In the genomic region with DNA sequence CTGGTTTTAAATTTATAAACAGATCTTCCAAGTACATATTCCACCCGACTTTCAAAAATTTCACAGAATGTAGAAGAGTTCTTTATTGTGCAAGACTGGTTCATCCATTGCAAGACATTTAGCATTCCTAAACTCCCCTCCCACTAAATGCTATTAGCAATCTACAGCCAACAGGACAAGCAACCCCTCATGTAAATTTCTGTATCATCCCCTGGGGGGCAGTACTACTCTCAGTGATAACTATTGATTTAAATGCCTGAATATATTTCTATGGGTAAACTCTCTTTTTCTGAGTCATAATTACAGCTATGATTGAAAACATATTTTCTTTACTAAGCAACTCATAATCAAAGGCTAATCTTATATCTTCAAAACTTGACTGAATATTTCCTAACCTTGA, we compare ENCODE assay signal across 9 cellular contexts. TPM values are rescaled to one million over a fixed set of nuclear protein-coding genes. Genes with fewer than 3 reads are reported as not detected.
DNase-seq lines count a peak whose midpoint lies in the region; ATAC-seq, FAIRE-seq and TF ChIP-seq lines count a peak whose summit lies in the region.
"Had no signal": no experiment of that assay in that cellular context is flagged by ENCODE, and none has a peak within 500 bp of the region (broad histone marks: within the 10 kb centered on the region; RNA-seq: fewer than 3 reads in every experiment).

No MANE protein-coding gene starts in this region.

- BruUV-seq in GM12878 (replicated peaks; lab: Mats Ljungman, UMichigan), result no TSS peak

- no peak for TF ChIP-seq EP300 in GM12878 (IDR thresholded peaks at IDR 0.05; ENCODE audit: borderline replicate concordance in 1 of 2, control insufficient read depth in 1 of 2, low read depth in 2 of 2, low read length in 2 of 2)

- peak; percentile 56 for FAIRE-seq in GM12878 (lab: Jason Lieb, UNC)

- WGBS in GM12878 (ENCODE audit: insufficient coverage, insufficient replicate concordance, low lambda C conversion rate, missing lambda C conversion rate), result 96% methylated on average over 1 of the region's 1 CpG

- H3K9me3 ChIP-seq in GM12878 (replicated peaks; ENCODE audit: control insufficient read depth, insufficient read depth, low read length), result no peaks in the 10 kb centered on the region

- no peak overlapping the region for H3K4me2 ChIP-seq in GM12878 (ENCODE audit: control insufficient read depth, insufficient read depth)

- H3K79me2 ChIP-seq in GM12878 (ENCODE audit: control insufficient read depth, insufficient read depth, low read length), result no peaks in the 10 kb centered on the region; the same call in 1 of the 2 replicates

- intact Hi-C loops in GM12878 (cut with micrococcal nuclease; ENCODE audit: unreplicated experiment), result loop anchor here (1.0 to 10.0 kb wide), 3 partner anchors 114 to 381 kb away; no protein-coding TSS in a partner anchor

- peaks cover 22 to 33% (median 24%) of the 10 kb centered on the region in 3 donors for H3K4me1 Mint-ChIP-seq in naive B cell

- peak; percentile 21 to 38 (median 27); a peak in 1 of 6 replicates for TF ChIP-seq CTCF in GM12878 (IDR thresholded peaks at IDR 0.05 in 2 of 3, conservative IDR thresholded peaks at IDR 0.05 in 1 of 3; ENCODE audit: control insufficient read depth in 2 of 3, extremely low read depth in 1 of 3, insufficient read depth in 1 of 3, low read depth in 3 of 3, low read length in 3 of 3)

- no peaks in the 10 kb centered on the region for H4K20me1 ChIP-seq in GM12878 (ENCODE audit: control insufficient read depth, insufficient read depth)

- H3K9me3 Mint-ChIP-seq in naive B cell, result no peaks in the 10 kb centered on the region
- H3K9me3 Mint-ChIP-seq: activated naive CD4-positive, alpha-beta T cell treated with anti-CD3 and anti-CD28 coated beads, Interleukin-2, amount 50 U/mL, for 72 hours had no signal

- no peak overlapping the region for H2AFZ ChIP-seq in GM12878 (ENCODE audit: control insufficient read depth, low read depth, low read length)

- DNase-seq in DMS 273 (lab: John Stamatoyannopoulos, UW; ENCODE audit: unreplicated experiment) (peak; percentile 43), DMS 273 treated with DMSO at 0.1 percent for 48 hours (lab: John Stamatoyannopoulos, UW) (no peak), GM12878 (ENCODE audit: low read depth, low spot score) (no peak), naive B cell (peak; percentile 3)
- DNase-seq in Jurkat, Clone E6-1 (ENCODE audit: low read depth, low spot score), result peak; percentile 33
- no peak for DNase-seq in NK-92 treated with Interleukin-12 subunit alpha and Interleukin-12 subunit beta, amount 100 ng/mL, for 24 hours (lab: John Stamatoyannopoulos, UW)
- no peak for DNase-seq in central memory CD4-positive, alpha-beta T cell

- H3K36me3 ChIP-seq in GM12878 (ENCODE audit: control insufficient read depth in 2 of 2, insufficient read depth in 2 of 2, low read length in 1 of 2), result peaks cover 0 to 3% of the 10 kb centered on the region in 2 experiments; a peak in 3 of 4 replicates

- TF ChIP-seq POLR2A in GM12878 (IDR thresholded peaks at IDR 0.05; ENCODE audit: low read depth, low read length), result no peak

- SMC1A ChIA-PET in GM12878 (lab: Charles Lee; ENCODE audit: uncharacterized antibody, unreplicated experiment), result interaction anchor here (0.6 to 2.7 kb wide), 19 partner anchors 10 to 416 kb away, joined by 3 to 21 read pairs (median 4); partner anchors contain the start of gene SLC15A2

- POLR2A ChIA-PET in GM12878 (lab: Charles Lee), result interaction anchor here (0.6 kb wide), 1 partner anchor 344 kb away, joined by 3 read pairs; no protein-coding TSS in a partner anchor

- no peak overlapping the region for H3K4me3 ChIP-seq in Jurkat, Clone E6-1 (ENCODE audit: low read length)
- H3K4me3 ChIP-seq in GM12878, result no peak overlapping the region

- no peaks in the 10 kb centered on the region for H3K4me1 ChIP-seq in GM12878 (ENCODE audit: control insufficient read depth, insufficient read depth, low read length)

- no peak overlapping the region for H3K4me3 Mint-ChIP-seq in naive B cell

- H3K27ac Mint-ChIP-seq in naive B cell, result peak overlapping the region in 3 of 6 donors; percentile 1 to 75 (median 32)
- H3K27ac Mint-ChIP-seq: activated naive CD4-positive, alpha-beta T cell treated with anti-CD3 and anti-CD28 coated beads, Interleukin-2, amount 50 U/mL, for 72 hours had no signal

- H3K9ac ChIP-seq in GM12878 (ENCODE audit: control insufficient read depth, insufficient read depth, low read length), result no peak overlapping the region

- in situ Hi-C loops in GM12878 (cut with MboI), result no loop called here

- RAD21 ChIA-PET in GM12878 (lab: Charles Lee; ENCODE audit: unreplicated experiment), result interaction anchor here (0.6 to 2.5 kb wide), 9 partner anchors 107 to 422 kb away, joined by 3 to 14 read pairs (median 4); no protein-coding TSS in a partner anchor

- peak; percentile 48 for TF ChIP-seq RAD21 in GM12878 (IDR thresholded peaks at IDR 0.05; ENCODE audit: insufficient read depth, low read depth, low read length)

- ATAC-seq in GM12878, result peak; percentile 73
- ATAC-seq in naive B cell (ENCODE audit: low read depth in 2 of 2), result no peak
- no peak for ATAC-seq in HG03175 (IDR thresholded peaks at IDR 0.05; ENCODE audit: unreplicated experiment)

- no peak overlapping the region for H3K27ac ChIP-seq in GM12878 (ENCODE audit: control insufficient read depth, insufficient read depth)

- CTCF ChIA-PET in GM12878 (lab: Yijun Ruan, JAX), result interaction anchor here (0.8 to 3.0 kb wide), 18 partner anchors 9 to 416 kb away, joined by 3 to 14 read pairs (median 6); partner anchors contain the start of genes POLQ and SLC15A2

- H3K27me3 ChIP-seq in GM12878 (replicated peaks in 1 of 2; ENCODE audit: control insufficient read depth in 2 of 2, insufficient read depth in 2 of 2, low read length in 1 of 2), result no peaks in the 10 kb centered on the region

- H3K27me3 Mint-ChIP-seq in naive B cell, result no peaks in the 10 kb centered on the region

- H3K36me3 Mint-ChIP-seq in naive B cell, result peaks cover 27 to 28% of the 10 kb centered on the region in 2 donors
- H3K36me3 Mint-ChIP-seq: activated naive CD4-positive, alpha-beta T cell treated with anti-CD3 and anti-CD28 coated beads, Interleukin-2, amount 50 U/mL, for 72 hours had no signal

RNA-seq across cellular contexts. Expression of gene SLC15A2, which starts 10.7 kb away (rescaled TPM):
- polyA plus RNA-seq in Jurkat, Clone E6-1 (2012; ENCODE audit: insufficient read depth, insufficient read length), result 1.7 TPM
- 54.9 and 66.0 TPM in 2 replicates for total RNA-seq in GM12878 (2013; cell fraction: nucleolus; rRNA removed)
- total RNA-seq in GM12878 (2014; rRNA removed) (3.2 and 4.0 TPM in 2 replicates), GM12878 (2014; rRNA removed; fragmentation: Illumina TruSeq; extraction: Trizol) (3.3 and 3.8 TPM in 2 replicates), GM12878 (2021) (2.0 and 5.7 TPM in 2 replicates)
- 1.9 TPM for polyA plus RNA-seq in GM12878 (2011; ENCODE audit: low read depth)
- polyA plus RNA-seq in GM12878 (2011; rRNA removed) (7.2 and 9.0 TPM in 2 replicates), GM12878 (2014; fragmentation: Illumina TruSeq; extraction: Trizol) (2.4 and 3.7 TPM in 2 replicates), GM12878 (2014; fragmentation: Nextera tagmentation; extraction: Ambion mirVana) (1 to 10 TPM in 1 of 2 experiments, under 1 TPM in 1; 0.64 to 1.1 TPM), GM12878 (2014; rRNA removed) (2.4 and 4.1 TPM in 2 replicates), GM12878 (2016; fragmentation: Nextera tagmentation; extraction: Ambion mirVana) (1 to 10 TPM; 1.2 to 1.7 TPM), naive B cell (ENCODE audit: low read depth in 6 of 6) (1 to 10 TPM in 5 of 6 donors, not detected in 1; 1.1 to 4.6 (median 3.0) TPM)
- polyA plus RNA-seq in GM12878 (2011; cell fraction: cytosol; rRNA removed), result 2.0 and 3.7 TPM in 2 replicates
- polyA plus RNA-seq in GM12878 (2011; cell fraction: nucleus; rRNA removed), result 26.2 and 48.1 TPM in 2 replicates
- polyA plus RNA-seq in GM12878 (2012), result 4.0 and 5.0 TPM in 2 replicates
- polyA minus RNA-seq in GM12878 (2011; rRNA and poly(A)+ RNA removed), result 18.6 and 31.2 TPM in 2 replicates
- polyA minus RNA-seq in GM12878 (2011; cell fraction: cytosol; rRNA and poly(A)+ RNA removed), result 1.6 and 4.6 TPM in 2 replicates
- 21.0 and 37.6 TPM in 2 replicates for polyA minus RNA-seq in GM12878 (2011; cell fraction: nucleus; rRNA and poly(A)+ RNA removed)

RNA-seq across cellular contexts. Expression of gene EAF2, which starts 48.5 kb away (rescaled TPM):
- polyA plus RNA-seq in Jurkat, Clone E6-1 (2012; ENCODE audit: insufficient read depth, insufficient read length), result 16.1 TPM
- total RNA-seq in GM12878 (2013; cell fraction: nucleolus; rRNA removed), result 144 and 145 TPM in 2 replicates
- 48.8 and 52.6 TPM in 2 replicates for total RNA-seq in GM12878 (2014; rRNA removed)
- 65.4 and 67.6 TPM in 2 replicates for total RNA-seq in GM12878 (2014; rRNA removed; fragmentation: Illumina TruSeq; extraction: Trizol)
- 43.0 and 47.3 TPM in 2 replicates for total RNA-seq in GM12878 (2021)
- polyA plus RNA-seq in GM12878 (2011; ENCODE audit: low read depth), result 52.4 TPM
- polyA plus RNA-seq in GM12878 (2011; rRNA removed), result 75.5 and 106 TPM in 2 replicates
- polyA plus RNA-seq in GM12878 (2011; cell fraction: cytosol; rRNA removed), result 33.5 and 36.6 TPM in 2 replicates
- polyA plus RNA-seq in GM12878 (2011; cell fraction: nucleus; rRNA removed), result 32.8 and 35.1 TPM in 2 replicates
- polyA plus RNA-seq in GM12878 (2012), result 48.8 and 73.9 TPM in 2 replicates
- 68.9 and 74.6 TPM in 2 replicates for polyA plus RNA-seq in GM12878 (2014; fragmentation: Illumina TruSeq; extraction: Trizol)
- polyA plus RNA-seq in GM12878 (2014; fragmentation: Nextera tagmentation; extraction: Ambion mirVana), result 100 to 1,000 TPM; 172 to 193 TPM
- 40.7 and 53.6 TPM in 2 replicates for polyA plus RNA-seq in GM12878 (2014; rRNA removed)
- 100 to 1,000 TPM; 123 to 136 TPM for polyA plus RNA-seq in GM12878 (2016; fragmentation: Nextera tagmentation; extraction: Ambion mirVana)
- 45.3 and 65.5 TPM in 2 replicates for polyA minus RNA-seq in GM12878 (2011; rRNA and poly(A)+ RNA removed)
- polyA minus RNA-seq in GM12878 (2011; cell fraction: cytosol; rRNA and poly(A)+ RNA removed), result 11.5 and 16.1 TPM in 2 replicates
- polyA minus RNA-seq in GM12878 (2011; cell fraction: nucleus; rRNA and poly(A)+ RNA removed), result 60.4 and 82.5 TPM in 2 replicates
- 100 to 1,000 TPM; 431 to 811 (median 611) TPM for polyA plus RNA-seq in naive B cell (ENCODE audit: low read depth in 6 of 6)

RNA-seq across cellular contexts. Expression of gene IQCB1, which starts 48.6 kb away (rescaled TPM):
- polyA plus RNA-seq in Jurkat, Clone E6-1 (2012; ENCODE audit: insufficient read depth, insufficient read length), result 26.0 TPM
- 167 and 187 TPM in 2 replicates for total RNA-seq in GM12878 (2013; cell fraction: nucleolus; rRNA removed)
- total RNA-seq in GM12878 (2014; rRNA removed) (48.5 and 67.8 TPM in 2 replicates), GM12878 (2014; rRNA removed; fragmentation: Illumina TruSeq; extraction: Trizol) (67.8 and 69.4 TPM in 2 replicates), GM12878 (2021) (38.5 and 41.7 TPM in 2 replicates)
- polyA plus RNA-seq in GM12878 (2011; ENCODE audit: low read depth), result 30.9 TPM
- polyA plus RNA-seq in GM12878 (2011; rRNA removed) (68.7 and 100 TPM in 2 replicates), GM12878 (2014; fragmentation: Illumina TruSeq; extraction: Trizol) (55.4 and 69.0 TPM in 2 replicates), GM12878 (2014; fragmentation: Nextera tagmentation; extraction: Ambion mirVana) (10 to 100 TPM; 36.0 to 45.1 TPM), GM12878 (2014; rRNA removed) (39.4 and 50.1 TPM in 2 replicates), GM12878 (2016; fragmentation: Nextera tagmentation; extraction: Ambion mirVana) (10 to 100 TPM; 45.9 to 49.3 TPM), naive B cell (ENCODE audit: low read depth in 6 of 6) (10 to 100 TPM; 40.4 to 53.9 (median 46.7) TPM)
- polyA plus RNA-seq in GM12878 (2011; cell fraction: cytosol; rRNA removed), result 25.6 and 32.5 TPM in 2 replicates
- 78.9 and 89.8 TPM in 2 replicates for polyA plus RNA-seq in GM12878 (2011; cell fraction: nucleus; rRNA removed)
- polyA plus RNA-seq in GM12878 (2012), result 36.7 TPM in 2 replicates
- polyA minus RNA-seq in GM12878 (2011; rRNA and poly(A)+ RNA removed), result 65.1 and 84.3 TPM in 2 replicates
- polyA minus RNA-seq in GM12878 (2011; cell fraction: cytosol; rRNA and poly(A)+ RNA removed), result 7.8 and 15.0 TPM in 2 replicates
- 65.3 and 106 TPM in 2 replicates for polyA minus RNA-seq in GM12878 (2011; cell fraction: nucleus; rRNA and poly(A)+ RNA removed)

Comparison
In these comparisons a context has a peak if more than half of its experiments do, and no peak if none do; other contexts are left out.
1. DNase-seq: peak in DMS 273 (single experiment), Jurkat, Clone E6-1 (single experiment) and naive B cell (single experiment); none in DMS 273 treated with DMSO at 0.1 percent for 48 hours (single experiment), GM12878 (single experiment), NK-92 treated with Interleukin-12 subunit alpha and Interleukin-12 subunit beta, amount 100 ng/mL, for 24 hours (single experiment) and central memory CD4-positive, alpha-beta T cell (single experiment).